ENCODE assay signal across 16 cellular contexts in genomic region chr1:211247921-211248320, GRCh38. TPM values are rescaled to one million over a fixed set of nuclear protein-coding genes. Genes with fewer than 3 reads are reported as not detected.
DNase-seq lines count a peak whose midpoint lies in the region; ATAC-seq and TF ChIP-seq lines count a peak whose summit lies in the region.
"Had no signal": no experiment of that assay in that cellular context is flagged by ENCODE, and none has a peak within 500 bp of the region (broad histone marks: within the 10 kb centered on the region; RNA-seq: fewer than 3 reads in every experiment).

No MANE protein-coding gene starts in this region.

- no peak overlapping the region for H3K27ac ChIP-seq in tibial nerve
- H3K27ac ChIP-seq: heart right ventricle had no signal

- TF ChIP-seq CTCF in osteocyte (IDR thresholded peaks at IDR 0.05) (no peak), tibial nerve (IDR thresholded peaks at IDR 0.05) (no peak)

- no peak for TF ChIP-seq POLR2A in erythroblast (IDR thresholded peaks at IDR 0.05; ENCODE audit: low read length)
- no peak for TF ChIP-seq POLR2A in tibial nerve (IDR thresholded peaks at IDR 0.05)

- no peak overlapping the region for H3K4me3 Mint-ChIP-seq in osteocyte (ENCODE audit: unreplicated experiment)
- H3K4me3 Mint-ChIP-seq: CD4-positive, CD25-positive, alpha-beta regulatory T cell; IgD-negative memory B cell had no signal

- H3K9me3 Mint-ChIP-seq in osteocyte (ENCODE audit: unreplicated experiment) = no peaks in the 10 kb centered on the region
- H3K9me3 Mint-ChIP-seq: IgD-negative memory B cell; naive thymus-derived CD4-positive, alpha-beta T cell had no signal

- H3K4me1 Mint-ChIP-seq in osteocyte (ENCODE audit: unreplicated experiment) = no peaks in the 10 kb centered on the region
- H3K4me1 Mint-ChIP-seq: IgD-negative memory B cell had no signal

- H3K27me3 ChIP-seq in NT2/D1 (ENCODE audit: insufficient read depth, insufficient read length) = no peaks in the 10 kb centered on the region
- no peaks in the 10 kb centered on the region for H3K27me3 ChIP-seq in tibial nerve

- H3K9me3 ChIP-seq in NT2/D1 (ENCODE audit: insufficient read depth, low read length) = no peaks in the 10 kb centered on the region
- no peaks in the 10 kb centered on the region for H3K9me3 ChIP-seq in tibial nerve
- H3K9me3 ChIP-seq: heart right ventricle had no signal

- TF ChIP-seq EP300 in tibial nerve (IDR thresholded peaks at IDR 0.05) = no peak

- no peak for ATAC-seq in GM19328 (IDR thresholded peaks at IDR 0.05; ENCODE audit: unreplicated experiment)
- ATAC-seq: heart right ventricle; left cardiac atrium; naive thymus-derived CD4-positive, alpha-beta T cell had no signal

- no peak overlapping the region for H3K9ac ChIP-seq in NT2/D1 (ENCODE audit: insufficient read length, low read depth)

- DNase-seq in Jurkat, Clone E6-1 (ENCODE audit: low read depth, low spot score) = peak; percentile 18
- DNase-seq in NT2/D1 (ENCODE audit: low read depth, low spot score) = peak; percentile 30
- DNase-seq in erythroblast (lab: John Stamatoyannopoulos, UW) = peak; percentile 9 to 14
- DNase-seq in osteocyte (ENCODE audit: extremely low spot score, unreplicated experiment) = peak; percentile 15
- DNase-seq in GM03348 (ENCODE audit: low spot score) = no peak
- no peak for DNase-seq in tibial nerve (ENCODE audit: low spot score in 2 of 2)
- DNase-seq: activated CD4-positive, alpha-beta T cell treated with anti-CD3 and anti-CD28 coated beads for 4 hours; activated T-cell treated with anti-CD3 and anti-CD28 coated beads, Interleukin-2, amount 50 U/mL, for 48 hours; CD4-positive, CD25-positive, alpha-beta regulatory T cell; heart right ventricle; left cardiac atrium; naive thymus-derived CD4-positive, alpha-beta T cell; NCI-H2029 treated with DMSO at 0.1 percent for 48 hours; stimulated activated naive CD4-positive, alpha-beta T cell had no signal

- no peaks in the 10 kb centered on the region for H3K36me3 Mint-ChIP-seq in osteocyte (ENCODE audit: unreplicated experiment)
- H3K36me3 Mint-ChIP-seq: CD4-positive, CD25-positive, alpha-beta regulatory T cell; naive thymus-derived CD4-positive, alpha-beta T cell had no signal

- no peaks in the 10 kb centered on the region for H3K36me3 ChIP-seq in NT2/D1 (ENCODE audit: insufficient read depth, insufficient read length, low read length)
- H3K36me3 ChIP-seq in tibial nerve = no peaks in the 10 kb centered on the region
- H3K36me3 ChIP-seq: heart right ventricle had no signal

- peaks cover 10% of the 10 kb centered on the region for H3K27me3 Mint-ChIP-seq in osteocyte (ENCODE audit: unreplicated experiment)
- H3K27me3 Mint-ChIP-seq: IgD-negative memory B cell had no signal

- H3K4me3 ChIP-seq in Jurkat, Clone E6-1 (ENCODE audit: low read length) = no peak overlapping the region
- no peak overlapping the region for H3K4me3 ChIP-seq in NT2/D1 (ENCODE audit: insufficient read length, low read depth)
- no peak overlapping the region for H3K4me3 ChIP-seq in tibial nerve
- H3K4me3 ChIP-seq: heart right ventricle had no signal

- 6% methylated on average over 1 of the region's 1 CpG for WGBS in tibial nerve, 2 donors

- no peak overlapping the region for H3K27ac Mint-ChIP-seq in osteocyte (ENCODE audit: unreplicated experiment)
- H3K27ac Mint-ChIP-seq: CD4-positive, CD25-positive, alpha-beta regulatory T cell; IgD-negative memory B cell had no signal

- H3K4me1 ChIP-seq in NT2/D1 (ENCODE audit: insufficient read depth, insufficient read length) (no peaks in the 10 kb centered on the region), tibial nerve (no peaks in the 10 kb centered on the region)
- H3K4me1 ChIP-seq: heart right ventricle had no signal

RNA-seq across cellular contexts. Expression of gene RCOR3, which starts 11.2 kb away (rescaled TPM):
- polyA plus RNA-seq in Jurkat, Clone E6-1 (2012; ENCODE audit: insufficient read depth, insufficient read length) = 29.5 TPM
- total RNA-seq in osteocyte = 51.0 and 54.6 TPM in 2 replicates
- total RNA-seq in tibial nerve = 10 to 100 TPM; 40.4 to 57.1 (median 55.4) TPM

Comparison
In these comparisons a context has a peak if more than half of its experiments do, and no peak if none do; other contexts are left out.
1. DNase-seq: peak in Jurkat, Clone E6-1 (single experiment), NT2/D1 (single experiment), erythroblast (2 of 2) and osteocyte (single experiment); none in GM03348 (single experiment) and tibial nerve (0 of 2).